Comparison of ENCODE assay signal across 23 cellular contexts in the genomic region with DNA sequence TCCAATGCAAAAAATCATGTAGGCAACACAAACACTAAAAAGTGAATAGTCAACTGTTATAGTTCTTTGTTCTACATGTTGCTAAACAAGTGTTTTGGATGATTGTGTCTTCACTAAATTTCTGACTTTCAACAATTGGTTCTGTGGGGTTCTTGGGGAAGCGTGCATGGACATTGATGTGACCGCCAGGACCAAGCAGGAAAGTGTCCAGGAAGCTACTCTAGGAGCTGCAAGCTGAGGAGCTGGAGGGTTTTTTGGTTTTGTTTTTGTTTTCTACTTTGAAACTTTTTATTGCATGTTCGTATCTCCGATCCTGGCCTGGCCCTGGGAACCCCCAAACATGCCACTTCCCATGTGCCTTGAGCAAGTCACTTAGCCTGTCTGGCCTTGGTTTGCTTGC. TPM values are rescaled to one million over a fixed set of nuclear protein-coding genes. Genes with fewer than 3 reads are reported as not detected.
DNase-seq lines count a peak whose midpoint lies in the region; ATAC-seq, FAIRE-seq and TF ChIP-seq lines count a peak whose summit lies in the region.
"Had no signal": no experiment of that assay in that cellular context is flagged by ENCODE, and none has a peak within 500 bp of the region (broad histone marks: within the 10 kb centered on the region; RNA-seq: fewer than 3 reads in every experiment).

No MANE protein-coding gene starts in this region.

- no peak for TF ChIP-seq EP300 in GM12878 (IDR thresholded peaks at IDR 0.05; ENCODE audit: borderline replicate concordance in 1 of 2, control insufficient read depth in 1 of 2, low read depth in 2 of 2, low read length in 2 of 2)

- H3K36me3 Mint-ChIP-seq in type B pancreatic cell = no peaks in the 10 kb centered on the region
- H3K36me3 Mint-ChIP-seq: CD8-positive, alpha-beta T cell had no signal

- no peak for TF ChIP-seq POLR2A in GM12878 (IDR thresholded peaks at IDR 0.05; ENCODE audit: low read depth, low read length)

- H3K4ac ChIP-seq in neuronal stem cell (ENCODE audit: low read length) = no peak overlapping the region

- CTCF ChIA-PET in GM12878 (lab: Yijun Ruan, JAX) = interaction anchor here (1.0 to 1.3 kb wide), 3 partner anchors 10 to 36 kb away, joined by 4 to 8 read pairs (median 4); no protein-coding TSS in a partner anchor

- no peak overlapping the region for H2BK12ac ChIP-seq in neuronal stem cell (ENCODE audit: low read length)

- peaks cover 31% of the 10 kb centered on the region for H3K4me1 Mint-ChIP-seq in type B pancreatic cell (ENCODE audit: unreplicated experiment)

- H3K23ac ChIP-seq in neuronal stem cell (ENCODE audit: low read depth, low read length, poor library complexity) = no peak overlapping the region

- in situ Hi-C loops in GM12878 (cut with MboI) = no loop called here

- H4K91ac ChIP-seq in neuronal stem cell (ENCODE audit: low read depth, low read length, poor library complexity) = no peak overlapping the region

- no peak overlapping the region for H3K4me3 ChIP-seq in GM12878
- H3K4me3 ChIP-seq in neuronal stem cell (ENCODE audit: low read length in 2 of 2) = no peak overlapping the region
- H3K4me3 ChIP-seq: A549 had no signal

- H3K4me3 Mint-ChIP-seq in type B pancreatic cell = peak overlapping the region; percentile 61
- H3K4me3 Mint-ChIP-seq: CD8-positive, alpha-beta T cell had no signal

- peak overlapping the region; percentile 30 for H2AK5ac ChIP-seq in neuronal stem cell (ENCODE audit: low read depth, low read length)

- H4K8ac ChIP-seq in neuronal stem cell (ENCODE audit: low read depth, low read length) = no peak overlapping the region

- H3K27me3 ChIP-seq in GM12878 (replicated peaks in 1 of 2; ENCODE audit: control insufficient read depth in 2 of 2, insufficient read depth in 2 of 2, low read length in 1 of 2) (no peaks in the 10 kb centered on the region), neuronal stem cell (ENCODE audit: control insufficient read depth in 3 of 3, insufficient read depth in 3 of 3, low read depth in 1 of 3, low read length in 3 of 3) (no peaks in the 10 kb centered on the region)

- H3K27ac ChIP-seq in GM12878 (ENCODE audit: control insufficient read depth, insufficient read depth) = peak overlapping the region; percentile 38; the same call in 1 of the 2 replicates
- no peak overlapping the region for H3K27ac ChIP-seq in neuronal stem cell (replicated peaks; ENCODE audit: low read length)
- H3K27ac ChIP-seq: A549 had no signal

- H2AFZ ChIP-seq in GM12878 (ENCODE audit: control insufficient read depth, low read depth, low read length) (no peak overlapping the region), neuronal stem cell (ENCODE audit: low read length) (no peak overlapping the region)

- no peak overlapping the region for H3K4me2 ChIP-seq in GM12878 (ENCODE audit: control insufficient read depth, insufficient read depth)
- H3K4me2 ChIP-seq in neuronal stem cell (ENCODE audit: insufficient read depth, low read length, poor library complexity, severe bottlenecking) = no peak overlapping the region
- H3K4me2 ChIP-seq: A549, SK-N-SH had no signal

- H3K14ac ChIP-seq in neuronal stem cell (ENCODE audit: low read length) = peak overlapping the region; percentile 66

- 27% methylated on average over 4 of the region's 4 CpGs for WGBS in GM12878 (ENCODE audit: insufficient coverage, insufficient replicate concordance, low lambda C conversion rate, missing lambda C conversion rate)
- WGBS in neuronal stem cell (ENCODE audit: extremely low coverage in 2 of 2, insufficient read length in 2 of 2, insufficient replicate concordance in 1 of 2), 2 donors = no CpG with 5 or more reads among the region's 4 CpGs

- H2BK5ac ChIP-seq in neuronal stem cell (ENCODE audit: low read length) = no peak overlapping the region

- H3K4me1 ChIP-seq in GM12878 (ENCODE audit: control insufficient read depth, insufficient read depth, low read length) (peaks cover 57% of the 10 kb centered on the region), neuronal stem cell (ENCODE audit: control insufficient read depth in 2 of 2, insufficient read depth in 1 of 2, low read depth in 1 of 2, low read length in 2 of 2) (peaks cover 0 to 12% of the 10 kb centered on the region in 2 donors)
- H3K4me1 ChIP-seq: A549 had no signal

- no peak overlapping the region for H3K18ac ChIP-seq in neuronal stem cell (ENCODE audit: low read length)

- H3K27me3 Mint-ChIP-seq in type B pancreatic cell = no peaks in the 10 kb centered on the region

- H3K9me3 ChIP-seq in GM12878 (replicated peaks; ENCODE audit: control insufficient read depth, insufficient read depth, low read length) (peaks cover under 1% of the 10 kb centered on the region; the same call in 1 of the 3 replicates), neuronal stem cell (replicated peaks in 1 of 2; ENCODE audit: control insufficient read depth in 2 of 2, insufficient read depth in 1 of 2, low read depth in 1 of 2, low read length in 2 of 2) (peaks cover 0 to 3% of the 10 kb centered on the region in 2 donors)
- H3K9me3 ChIP-seq: A549, SK-N-SH had no signal

- RAD21 ChIA-PET in GM12878 (lab: Charles Lee; ENCODE audit: unreplicated experiment) = interaction anchor here (1.5 to 1.6 kb wide), 2 partner anchors 33 to 35 kb away, joined by 3 to 5 read pairs; no protein-coding TSS in a partner anchor

- peaks cover 8% of the 10 kb centered on the region for H3K79me2 ChIP-seq in GM12878 (ENCODE audit: control insufficient read depth, insufficient read depth, low read length)

- H2BK120ac ChIP-seq in neuronal stem cell (ENCODE audit: low read depth, low read length) = no peak overlapping the region

- BruUV-seq in GM12878 (replicated peaks; lab: Mats Ljungman, UMichigan) = no TSS peak

- peak overlapping the region; percentile 9 for H3K27ac Mint-ChIP-seq in type B pancreatic cell
- H3K27ac Mint-ChIP-seq: IgD-negative memory B cell had no signal

- no peak for TF ChIP-seq CTCF in GM12878 (IDR thresholded peaks at IDR 0.05 in 2 of 3, conservative IDR thresholded peaks at IDR 0.05 in 1 of 3; ENCODE audit: control insufficient read depth in 2 of 3, extremely low read depth in 1 of 3, insufficient read depth in 1 of 3, low read depth in 3 of 3, low read length in 3 of 3)
- TF ChIP-seq CTCF in type B pancreatic cell (conservative IDR thresholded peaks at IDR 0.05) = no peak

- no peak for ATAC-seq in Right ventricle myocardium inferior
- no peak for ATAC-seq in GM12878
- ATAC-seq in HG02763 (IDR thresholded peaks at IDR 0.05; ENCODE audit: unreplicated experiment) = no peak
- ATAC-seq: A549; CD8-positive, alpha-beta T cell had no signal

- TF ChIP-seq RAD21 in GM12878 (IDR thresholded peaks at IDR 0.05; ENCODE audit: insufficient read depth, low read depth, low read length) = no peak

- no peaks in the 10 kb centered on the region for H3K9me3 Mint-ChIP-seq in type B pancreatic cell
- H3K9me3 Mint-ChIP-seq: CD8-positive, alpha-beta T cell; IgD-negative memory B cell had no signal

- no peak overlapping the region for H2BK15ac ChIP-seq in neuronal stem cell (ENCODE audit: low read length)

- intact Hi-C loops in cardiac septum (cut with DNase I) (no loop called here), Right ventricle myocardium inferior (cut with DNase I) (no loop called here), GM12878 (cut with micrococcal nuclease; ENCODE audit: unreplicated experiment) (no loop called here)

- DNase-seq in cardiac septum (ENCODE audit: low spot score) (peak; percentile 36), Right ventricle myocardium inferior (ENCODE audit: missing footprints) (no peak), GM12878 (ENCODE audit: low read depth, low spot score) (no peak), neuronal stem cell (ENCODE audit: low spot score) (no peak), type B pancreatic cell (ENCODE audit: extremely low spot score, unreplicated experiment) (no peak), middle frontal gyrus (ENCODE audit: extremely low spot score, low spot score) (no peak), RPMI8226 (no peak)
- DNase-seq: CD8-positive, alpha-beta T cell; H7; Karpas-422; NCI-H1048; NCI-H1694; NCI-H2081 treated with DMSO at 0.1 percent for 48 hours; OCI-M1; SHP77 treated with DMSO at 0.1 percent for 48 hours; SK-N-SH had no signal

- H3K36me3 ChIP-seq in GM12878 (ENCODE audit: control insufficient read depth in 2 of 2, insufficient read depth in 2 of 2, low read length in 1 of 2) (no peaks in the 10 kb centered on the region), neuronal stem cell (replicated peaks in 1 of 2; ENCODE audit: control insufficient read depth in 2 of 2, insufficient read depth in 2 of 2, low read length in 2 of 2) (no peaks in the 10 kb centered on the region)

- no peak for FAIRE-seq in GM12878 (lab: Jason Lieb, UNC)
- FAIRE-seq: A549, GM12892 had no signal

- H3K79me1 ChIP-seq in neuronal stem cell (ENCODE audit: low read depth, low read length) = no peaks in the 10 kb centered on the region

- POLR2A ChIA-PET in GM12878 (lab: Charles Lee) = interaction anchor here (0.6 to 1.4 kb wide), 4 partner anchors 15 to 34 kb away, joined by 3 to 4 read pairs (median 4); no protein-coding TSS in a partner anchor

- H4K20me1 ChIP-seq in GM12878 (ENCODE audit: control insufficient read depth, insufficient read depth) = no peaks in the 10 kb centered on the region

- H3K9ac ChIP-seq in GM12878 (ENCODE audit: control insufficient read depth, insufficient read depth, low read length) = no peak overlapping the region
- no peak overlapping the region for H3K9ac ChIP-seq in neuronal stem cell (ENCODE audit: low read depth, low read length, poor library complexity)
- H3K9ac ChIP-seq: SK-N-SH had no signal

- SMC1A ChIA-PET in GM12878 (lab: Charles Lee; ENCODE audit: uncharacterized antibody, unreplicated experiment) = interaction anchor here (0.6 to 1.3 kb wide), 6 partner anchors 10 to 139 kb away, joined by 3 to 9 read pairs (median 3); no protein-coding TSS in a partner anchor

RNA-seq across cellular contexts. Expression of a gene that starts 8.0 kb away (rescaled TPM):
- total RNA-seq in cardiac septum (not detected), Right ventricle myocardium inferior (not detected), GM12878 (2014; rRNA removed) (0.65 and 1.4 TPM in 2 replicates), GM12878 (2014; rRNA removed; fragmentation: Illumina TruSeq; extraction: Trizol) (0.63 and 0.83 TPM in 2 replicates), GM12878 (2021) (0.90 and 1.2 TPM in 2 replicates), type B pancreatic cell (ENCODE audit: low replicate concordance) (0.74 and 1.3 TPM in 2 replicates)
- 4.1 and 4.2 TPM in 2 replicates for total RNA-seq in GM12878 (2013; cell fraction: nucleolus; rRNA removed)
- 13.4 TPM for polyA plus RNA-seq in GM12878 (2011; ENCODE audit: low read depth)
- polyA plus RNA-seq in GM12878 (2011; rRNA removed) (not detected in 2 replicates), GM12878 (2014; fragmentation: Illumina TruSeq; extraction: Trizol) (0.17 and 0.51 TPM in 2 replicates), GM12878 (2014; fragmentation: Nextera tagmentation; extraction: Ambion mirVana) (1 to 10 TPM in 1 of 2 experiments, under 1 TPM in 1; 0.82 to 1.5 TPM), GM12878 (2014; rRNA removed) (0.51 and 1.3 TPM in 2 replicates), GM12878 (2016; fragmentation: Nextera tagmentation; extraction: Ambion mirVana) (under 1 TPM; 0.56 to 0.59 TPM)
- 0.03 TPM in 1 of 2 replicates, not detected in the other for polyA plus RNA-seq in GM12878 (2011; cell fraction: cytosol; rRNA removed)
- polyA plus RNA-seq in GM12878 (2011; cell fraction: nucleus; rRNA removed) = 0.13 TPM in 1 of 2 replicates, not detected in the other
- polyA plus RNA-seq in GM12878 (2012) = 16.4 and 22.8 TPM in 2 replicates
- 0.10 TPM in 1 of 2 replicates, not detected in the other for polyA minus RNA-seq in GM12878 (2011; rRNA and poly(A)+ RNA removed)
- 1.6 TPM in 1 of 2 replicates, not detected in the other for polyA minus RNA-seq in GM12878 (2011; cell fraction: cytosol; rRNA and poly(A)+ RNA removed)
- polyA minus RNA-seq in GM12878 (2011; cell fraction: nucleus; rRNA and poly(A)+ RNA removed) = not detected in 2 replicates
- not detected for polyA plus RNA-seq in neuronal stem cell (2013, experiment 1 of 2)
- not detected for polyA plus RNA-seq in neuronal stem cell (2013, experiment 2 of 2)
- total RNA-seq: H7 had no signal
- polyA plus RNA-seq: BJ, IgD-negative memory B cell, SK-N-SH had no signal

RNA-seq across cellular contexts. Expression of a gene that starts 15.9 kb away (rescaled TPM):
- total RNA-seq in cardiac septum (not detected), Right ventricle myocardium inferior (not detected), GM12878 (2014; rRNA removed) (0.05 and 0.17 TPM in 2 replicates), GM12878 (2014; rRNA removed; fragmentation: Illumina TruSeq; extraction: Trizol) (0.05 and 0.13 TPM in 2 replicates), GM12878 (2021) (0.27 and 0.28 TPM in 2 replicates), type B pancreatic cell (ENCODE audit: low replicate concordance) (not detected in 2 replicates)
- 1.8 and 1.9 TPM in 2 replicates for total RNA-seq in GM12878 (2013; cell fraction: nucleolus; rRNA removed)
- 0.16 TPM for polyA plus RNA-seq in GM12878 (2011; ENCODE audit: low read depth)
- polyA plus RNA-seq in GM12878 (2011; rRNA removed) (0.16 and 0.33 TPM in 2 replicates), GM12878 (2014; fragmentation: Illumina TruSeq; extraction: Trizol) (0.17 and 0.21 TPM in 2 replicates), GM12878 (2014; fragmentation: Nextera tagmentation; extraction: Ambion mirVana) (under 1 TPM in 1 of 2 experiments, not detected in 1; 0.04 TPM), GM12878 (2014; rRNA removed) (0.20 and 0.23 TPM in 2 replicates), GM12878 (2016; fragmentation: Nextera tagmentation; extraction: Ambion mirVana) (under 1 TPM; 0.26 to 0.39 TPM)
- 0.36 and 0.57 TPM in 2 replicates for polyA plus RNA-seq in GM12878 (2011; cell fraction: cytosol; rRNA removed)
- polyA plus RNA-seq in GM12878 (2011; cell fraction: nucleus; rRNA removed) = 1.8 and 2.2 TPM in 2 replicates
- polyA plus RNA-seq in GM12878 (2012) = 0.26 and 0.59 TPM in 2 replicates
- 0.72 TPM in 1 of 2 replicates, not detected in the other for polyA minus RNA-seq in GM12878 (2011; rRNA and poly(A)+ RNA removed)
- polyA minus RNA-seq in GM12878 (2011; cell fraction: cytosol; rRNA and poly(A)+ RNA removed) = 0.73 TPM in 1 of 2 replicates, not detected in the other
- polyA minus RNA-seq in GM12878 (2011; cell fraction: nucleus; rRNA and poly(A)+ RNA removed) = 0.73 and 0.86 TPM in 2 replicates
- polyA plus RNA-seq in neuronal stem cell (2013, experiment 1 of 2) = not detected
- polyA plus RNA-seq in neuronal stem cell (2013, experiment 2 of 2) = not detected
- total RNA-seq: H7, MCF 10A, NCI-H460 had no signal
- polyA plus RNA-seq: A549, BJ, SK-N-SH had no signal

RNA-seq across cellular contexts. Expression of a gene that starts 21.5 kb away (rescaled TPM):
- total RNA-seq in cardiac septum (not detected), Right ventricle myocardium inferior (not detected), GM12878 (2014; rRNA removed) (not detected in 2 replicates), GM12878 (2014; rRNA removed; fragmentation: Illumina TruSeq; extraction: Trizol) (not detected in 2 replicates), GM12878 (2021) (0.40 TPM in 1 of 2 replicates, not detected in the other), type B pancreatic cell (ENCODE audit: low replicate concordance) (42.6 and 136 TPM in 2 replicates)
- total RNA-seq in GM12878 (2013; cell fraction: nucleolus; rRNA removed) = not detected in 2 replicates
- not detected for polyA plus RNA-seq in GM12878 (2011; ENCODE audit: low read depth)
- polyA plus RNA-seq in GM12878 (2011; rRNA removed) (not detected in 2 replicates), GM12878 (2014; fragmentation: Illumina TruSeq; extraction: Trizol) (not detected in 2 replicates), GM12878 (2014; fragmentation: Nextera tagmentation; extraction: Ambion mirVana) (under 1 TPM in 1 of 2 experiments, not detected in 1; 0.13 TPM), GM12878 (2014; rRNA removed) (0.24 TPM in 1 of 2 replicates, not detected in the other), GM12878 (2016; fragmentation: Nextera tagmentation; extraction: Ambion mirVana) (not detected)
- polyA plus RNA-seq in GM12878 (2011; cell fraction: cytosol; rRNA removed) = not detected in 2 replicates
- polyA plus RNA-seq in GM12878 (2011; cell fraction: nucleus; rRNA removed) = not detected in 2 replicates
- polyA plus RNA-seq in GM12878 (2012) = not detected in 2 replicates
- not detected in 2 replicates for polyA minus RNA-seq in GM12878 (2011; rRNA and poly(A)+ RNA removed)
- not detected in 2 replicates for polyA minus RNA-seq in GM12878 (2011; cell fraction: cytosol; rRNA and poly(A)+ RNA removed)
- polyA minus RNA-seq in GM12878 (2011; cell fraction: nucleus; rRNA and poly(A)+ RNA removed) = not detected in 2 replicates
- not detected for polyA plus RNA-seq in neuronal stem cell (2013, experiment 1 of 2)
- polyA plus RNA-seq in neuronal stem cell (2013, experiment 2 of 2) = not detected
- total RNA-seq: CD8-positive, alpha-beta T cell; H7; MCF 10A; NCI-H460 had no signal
- polyA plus RNA-seq: BJ, IgD-negative memory B cell, SK-N-SH had no signal

RNA-seq across cellular contexts. Expression of a gene that starts 37.0 kb away (rescaled TPM):
- total RNA-seq in cardiac septum = not detected
- not detected for total RNA-seq in Right ventricle myocardium inferior
- not detected in 2 replicates for total RNA-seq in GM12878 (2013; cell fraction: nucleolus; rRNA removed)
- not detected in 2 replicates for total RNA-seq in GM12878 (2014; rRNA removed)
- total RNA-seq in GM12878 (2014; rRNA removed; fragmentation: Illumina TruSeq; extraction: Trizol) = not detected in 2 replicates
- total RNA-seq in GM12878 (2021) = not detected in 2 replicates
- not detected for polyA plus RNA-seq in GM12878 (2011; ENCODE audit: low read depth)
- polyA plus RNA-seq in GM12878 (2011; rRNA removed) = 0.24 and 0.56 TPM in 2 replicates
- polyA plus RNA-seq in GM12878 (2011; cell fraction: cytosol; rRNA removed) = 0.37 and 0.45 TPM in 2 replicates
- polyA plus RNA-seq in GM12878 (2011; cell fraction: nucleus; rRNA removed) = 0.28 TPM in 1 of 2 replicates, not detected in the other
- not detected in 2 replicates for polyA plus RNA-seq in GM12878 (2012)
- polyA plus RNA-seq in GM12878 (2014; fragmentation: Illumina TruSeq; extraction: Trizol) = not detected in 2 replicates
- not detected for polyA plus RNA-seq in GM12878 (2014; fragmentation: Nextera tagmentation; extraction: Ambion mirVana)
- polyA plus RNA-seq in GM12878 (2014; rRNA removed) = not detected in 2 replicates
- polyA plus RNA-seq in GM12878 (2016; fragmentation: Nextera tagmentation; extraction: Ambion mirVana) = not detected
- not detected in 2 replicates for polyA minus RNA-seq in GM12878 (2011; rRNA and poly(A)+ RNA removed)
- not detected in 2 replicates for polyA minus RNA-seq in GM12878 (2011; cell fraction: cytosol; rRNA and poly(A)+ RNA removed)
- polyA minus RNA-seq in GM12878 (2011; cell fraction: nucleus; rRNA and poly(A)+ RNA removed) = not detected in 2 replicates
- polyA plus RNA-seq in neuronal stem cell (2013, experiment 1 of 2) = not detected
- not detected for polyA plus RNA-seq in neuronal stem cell (2013, experiment 2 of 2)
- total RNA-seq in type B pancreatic cell (ENCODE audit: low replicate concordance) = 5.2 and 11.3 TPM in 2 replicates
- total RNA-seq: CD8-positive, alpha-beta T cell; H7; MCF 10A; NCI-H460 had no signal
- polyA plus RNA-seq: A549, BJ, IgD-negative memory B cell, SK-N-SH had no signal

Comparison
In these comparisons a context has a peak if more than half of its experiments do, and no peak if none do; other contexts are left out.
1. RNA of a gene that starts 21.5 kb away (total RNA-seq): 42.6 to 136 TPM in type B pancreatic cell; 0.40 TPM in GM12878, not detected in cardiac septum (single experiment) and not detected in Right ventricle myocardium inferior (single experiment); every median in the first group is over 10 times any median in the second.